1 cellular context compared by ENCODE assay signal in genomic region chr2:128390256-128390990, GRCh38.
TF ChIP-seq lines count a peak whose summit lies in the region.

No MANE protein-coding gene starts in this region.

TF ChIP-seq in SK-N-SH treated with all-trans-retinoic acid at 6 μM for 48 hours, 23 proteins besides CTCF, POLR2A, EP300 and RAD21:
- no peak for TF ChIP-seq ZNF565 (CRISPR knock-in tag; conservative IDR thresholded peaks at IDR 0.05; ENCODE audit: low read depth)
- no peak for TF ChIP-seq GLIS3 (CRISPR knock-in tag; IDR thresholded peaks at IDR 0.05)
- TF ChIP-seq, protein P1, sequence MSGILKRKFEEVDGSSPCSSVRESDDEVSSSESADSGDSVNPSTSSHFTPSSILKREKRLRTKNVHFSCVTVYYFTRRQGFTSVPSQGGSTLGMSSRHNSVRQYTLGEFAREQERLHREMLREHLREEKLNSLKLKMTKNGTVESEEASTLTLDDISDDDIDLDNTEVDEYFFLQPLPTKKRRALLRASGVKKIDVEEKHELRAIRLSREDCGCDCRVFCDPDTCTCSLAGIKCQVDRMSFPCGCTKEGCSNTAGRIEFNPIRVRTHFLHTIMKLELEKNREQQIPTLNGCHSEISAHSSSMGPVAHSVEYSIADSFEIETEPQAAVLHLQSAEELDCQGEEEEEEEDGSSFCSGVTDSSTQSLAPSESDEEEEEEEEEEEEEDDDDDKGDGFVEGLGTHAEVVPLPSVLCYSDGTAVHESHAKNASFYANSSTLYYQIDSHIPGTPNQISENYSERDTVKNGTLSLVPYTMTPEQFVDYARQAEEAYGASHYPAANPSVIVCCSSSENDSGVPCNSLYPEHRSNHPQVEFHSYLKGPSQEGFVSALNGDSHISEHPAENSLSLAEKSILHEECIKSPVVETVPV (CRISPR knock-in tag; IDR thresholded peaks at IDR 0.05): no peak
- no peak for TF ChIP-seq PATZ1 (CRISPR knock-in tag; IDR thresholded peaks at IDR 0.05; ENCODE audit: borderline replicate concordance)
- TF ChIP-seq CSDC2 (CRISPR knock-in tag; IDR thresholded peaks at IDR 0.05): no peak
- TF ChIP-seq CREB5 (CRISPR knock-in tag; IDR thresholded peaks at IDR 0.05; ENCODE audit: low read depth): no peak
- TF ChIP-seq ARNTL (CRISPR knock-in tag; IDR thresholded peaks at IDR 0.05; ENCODE audit: borderline replicate concordance, low read depth): no peak
- TF ChIP-seq ZFP30 (CRISPR knock-in tag; IDR thresholded peaks at IDR 0.05): no peak
- TF ChIP-seq ESRRG (CRISPR knock-in tag; IDR thresholded peaks at IDR 0.05): no peak
- no peak for TF ChIP-seq ISL1 (CRISPR knock-in tag; IDR thresholded peaks at IDR 0.05)
- no peak for TF ChIP-seq ZC3H10 (CRISPR knock-in tag; IDR thresholded peaks at IDR 0.05)
- TF ChIP-seq ZFP3 (CRISPR knock-in tag; IDR thresholded peaks at IDR 0.05): no peak
- TF ChIP-seq, protein P2, sequence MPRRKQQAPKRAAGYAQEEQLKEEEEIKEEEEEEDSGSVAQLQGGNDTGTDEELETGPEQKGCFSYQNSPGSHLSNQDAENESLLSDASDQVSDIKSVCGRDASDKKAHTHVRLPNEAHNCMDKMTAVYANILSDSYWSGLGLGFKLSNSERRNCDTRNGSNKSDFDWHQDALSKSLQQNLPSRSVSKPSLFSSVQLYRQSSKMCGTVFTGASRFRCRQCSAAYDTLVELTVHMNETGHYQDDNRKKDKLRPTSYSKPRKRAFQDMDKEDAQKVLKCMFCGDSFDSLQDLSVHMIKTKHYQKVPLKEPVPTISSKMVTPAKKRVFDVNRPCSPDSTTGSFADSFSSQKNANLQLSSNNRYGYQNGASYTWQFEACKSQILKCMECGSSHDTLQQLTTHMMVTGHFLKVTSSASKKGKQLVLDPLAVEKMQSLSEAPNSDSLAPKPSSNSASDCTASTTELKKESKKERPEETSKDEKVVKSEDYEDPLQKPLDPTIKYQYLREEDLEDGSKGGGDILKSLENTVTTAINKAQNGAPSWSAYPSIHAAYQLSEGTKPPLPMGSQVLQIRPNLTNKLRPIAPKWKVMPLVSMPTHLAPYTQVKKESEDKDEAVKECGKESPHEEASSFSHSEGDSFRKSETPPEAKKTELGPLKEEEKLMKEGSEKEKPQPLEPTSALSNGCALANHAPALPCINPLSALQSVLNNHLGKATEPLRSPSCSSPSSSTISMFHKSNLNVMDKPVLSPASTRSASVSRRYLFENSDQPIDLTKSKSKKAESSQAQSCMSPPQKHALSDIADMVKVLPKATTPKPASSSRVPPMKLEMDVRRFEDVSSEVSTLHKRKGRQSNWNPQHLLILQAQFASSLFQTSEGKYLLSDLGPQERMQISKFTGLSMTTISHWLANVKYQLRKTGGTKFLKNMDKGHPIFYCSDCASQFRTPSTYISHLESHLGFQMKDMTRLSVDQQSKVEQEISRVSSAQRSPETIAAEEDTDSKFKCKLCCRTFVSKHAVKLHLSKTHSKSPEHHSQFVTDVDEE (CRISPR knock-in tag; IDR thresholded peaks at IDR 0.05): no peak
- no peak for TF ChIP-seq POU6F1 (CRISPR knock-in tag; IDR thresholded peaks at IDR 0.05; ENCODE audit: borderline replicate concordance, low read depth)
- TF ChIP-seq OSR1 (CRISPR knock-in tag; IDR thresholded peaks at IDR 0.05): no peak
- no peak for TF ChIP-seq TCF4 (CRISPR knock-in tag; IDR thresholded peaks at IDR 0.05; ENCODE audit: borderline replicate concordance)
- TF ChIP-seq BACH2 (CRISPR knock-in tag; IDR thresholded peaks at IDR 0.05; ENCODE audit: borderline replicate concordance): no peak
